In genomic region chr10:72316748-72317435, GRCh38 we compare ENCODE assay signal across 1 cellular context.
TF ChIP-seq lines count a peak whose summit lies in the region.

No MANE protein-coding gene starts in this region.

TF ChIP-seq in HepG2, 621 proteins besides CTCF, POLR2A, EP300 and RAD21 (continued from another document and continues in another):
- TF ChIP-seq NFAT5 (CRISPR knock-in tag; IDR thresholded peaks at IDR 0.05) (peak; percentile 62; the same call in 1 of the 2 replicates), ZNF275 (CRISPR knock-in tag; IDR thresholded peaks at IDR 0.05; ENCODE audit: borderline replicate concordance) (no peak), ATF7-NPFF (CRISPR knock-in tag; IDR thresholded peaks at IDR 0.05; ENCODE audit: low read depth) (peak; percentile 78), ZNF768 (CRISPR knock-in tag; IDR thresholded peaks at IDR 0.05) (peak; percentile 93), XRCC5 (optimal IDR thresholded peaks at IDR 0.05; ENCODE audit: low read length) (peak; percentile 29), NR0B2 (CRISPR knock-in tag; IDR thresholded peaks at IDR 0.05) (peak; percentile 93), ZNF547 (CRISPR knock-in tag; IDR thresholded peaks at IDR 0.05) (no peak), ZNF281 (CRISPR knock-in tag; IDR thresholded peaks at IDR 0.05; ENCODE audit: borderline replicate concordance) (peak; percentile 78), IRF2 (CRISPR knock-in tag; IDR thresholded peaks at IDR 0.05) (peak; percentile 93), YEATS2 (CRISPR knock-in tag; IDR thresholded peaks at IDR 0.05; ENCODE audit: borderline replicate concordance) (peak; percentile 81; the same call in 1 of the 2 replicates), FOSL2 (CRISPR knock-in tag; IDR thresholded peaks at IDR 0.05) (peak; percentile 63), ZNF770 (CRISPR knock-in tag; IDR thresholded peaks at IDR 0.05) (peak; percentile 92), PAX8 (CRISPR knock-in tag; IDR thresholded peaks at IDR 0.05; ENCODE audit: borderline replicate concordance) (0 out of 2 replicates have a peak, but pooled peaks have one; percentile 49), MAZ (IDR thresholded peaks at IDR 0.05; ENCODE audit: borderline replicate concordance, low read depth, low read length) (no peak), MAZ (CRISPR knock-in tag; IDR thresholded peaks at IDR 0.05; ENCODE audit: low read depth) (peak; percentile 73; the same call in 1 of the 2 replicates), ZNF318 (CRISPR knock-in tag; IDR thresholded peaks at IDR 0.05) (peak; percentile 34; the same call in 1 of the 2 replicates), HOXA9 (CRISPR knock-in tag; IDR thresholded peaks at IDR 0.05; ENCODE audit: borderline replicate concordance) (no peak), UBTF (CRISPR knock-in tag; IDR thresholded peaks at IDR 0.05) (no peak), ZGPAT (CRISPR knock-in tag; IDR thresholded peaks at IDR 0.05) (peak; percentile 80), ZBTB25 (CRISPR knock-in tag; IDR thresholded peaks at IDR 0.05) (peak; percentile 65)
